16 cellular contexts compared by ENCODE assay signal in genomic region chr2:233265899-233266431, GRCh38. TPM values are rescaled to one million over a fixed set of nuclear protein-coding genes. Genes with fewer than 3 reads are reported as not detected.
DNase-seq lines count a peak whose midpoint lies in the region; ATAC-seq and TF ChIP-seq lines count a peak whose summit lies in the region.
"Had no signal": no experiment of that assay in that cellular context is flagged by ENCODE, and none has a peak within 500 bp of the region (broad histone marks: within the 10 kb centered on the region; RNA-seq: fewer than 3 reads in every experiment).

No MANE protein-coding gene starts in this region.

- H2AK5ac ChIP-seq in H9 (ENCODE audit: insufficient read length, low read length) = no peak overlapping the region

- no peak overlapping the region for H2BK20ac ChIP-seq in H9 (ENCODE audit: low read depth, low read length, poor library complexity, severe bottlenecking)

- no peak overlapping the region for H2BK12ac ChIP-seq in H9 (ENCODE audit: insufficient read length, low read depth, low read length)

- no peak overlapping the region for H3K23ac ChIP-seq in H9 (ENCODE audit: insufficient read length, low read depth, low read length)

- TF ChIP-seq CTCF in H9 (conservative IDR thresholded peaks at IDR 0.05) = no peak

- no peak overlapping the region for H4K5ac ChIP-seq in H9 (ENCODE audit: insufficient read length, low read depth, low read length)

- no peak overlapping the region for H4K8ac ChIP-seq in H9 (replicated peaks; ENCODE audit: insufficient read length, low read depth, low read length)

- no peaks in the 10 kb centered on the region for H3K27me3 ChIP-seq in H9 (ENCODE audit: insufficient read depth, low read length)
- H3K27me3 ChIP-seq: right lobe of liver, vagina had no signal

- no peaks in the 10 kb centered on the region; the same call in 1 of the 2 replicates for H3K79me2 ChIP-seq in H9 (ENCODE audit: insufficient read depth, low read length)

- H3K4ac ChIP-seq in H9 (ENCODE audit: low read depth, low read length) = no peak overlapping the region

- H3K56ac ChIP-seq in H9 (ENCODE audit: insufficient read length, low read depth, low read length) = no peak overlapping the region

- H3K36me3 Mint-ChIP-seq in H9 (ENCODE audit: insufficient read depth in 1 of 3, low read depth in 3 of 3) = peaks cover 46 to 96% (median 85%) of the 10 kb centered on the region in 3 experiments
- H3K36me3 Mint-ChIP-seq in activated naive CD8-positive, alpha-beta T cell = peaks cover 28% of the 10 kb centered on the region
- peaks cover 47% of the 10 kb centered on the region for H3K36me3 Mint-ChIP-seq in natural killer cell treated with Interleukin-12 subunit alpha and Interleukin-12 subunit beta and Interleukin-15 and Interleukin-18, amount 100 ng/mL, for 72 hours

- no peak overlapping the region for H3K4me2 ChIP-seq in H9 (ENCODE audit: insufficient read depth, insufficient read length, low read length)
- H3K4me2 ChIP-seq: PC-9 had no signal

- no peaks in the 10 kb centered on the region for H3K9me3 Mint-ChIP-seq in H9
- H3K9me3 Mint-ChIP-seq in activated naive CD8-positive, alpha-beta T cell (ENCODE audit: low read depth) = no peaks in the 10 kb centered on the region
- H3K9me3 Mint-ChIP-seq in natural killer cell treated with Interleukin-12 subunit alpha and Interleukin-12 subunit beta and Interleukin-15 and Interleukin-18, amount 100 ng/mL, for 72 hours = no peaks in the 10 kb centered on the region

- no peaks in the 10 kb centered on the region for H3K79me1 ChIP-seq in H9 (ENCODE audit: insufficient read depth, low read depth, low read length, poor library complexity, severe bottlenecking)

- no peak overlapping the region for H2BK15ac ChIP-seq in H9 (ENCODE audit: low read depth, low read length)

- no peak overlapping the region for H3K27ac ChIP-seq in H9 (ENCODE audit: insufficient read length, low read depth, low read length)
- H3K27ac ChIP-seq: PC-9, vagina had no signal

- H3K23me2 ChIP-seq in H9 (ENCODE audit: insufficient read length, low read depth, low read length, poor library complexity, severe bottlenecking) = no peaks in the 10 kb centered on the region

- H3K18ac ChIP-seq in H9 (ENCODE audit: insufficient read length, low read depth, low read length) = no peak overlapping the region

- in situ Hi-C loops in Caki2 (cut with HindIII; ENCODE audit: low pct_unique_long_range_greater_than_20kb, low sequenced_read_pairs) = no loop called here

- no peaks in the 10 kb centered on the region for H3K4me1 ChIP-seq in H9 (ENCODE audit: insufficient read depth, low read length)
- H3K4me1 ChIP-seq: vagina had no signal

- H3K4me1 Mint-ChIP-seq in H9 = no peaks in the 10 kb centered on the region; a peak in 1 of 4 replicates
- peaks cover 69% of the 10 kb centered on the region for H3K4me1 Mint-ChIP-seq in activated naive CD8-positive, alpha-beta T cell (ENCODE audit: low read depth)
- H3K4me1 Mint-ChIP-seq in natural killer cell treated with Interleukin-12 subunit alpha and Interleukin-12 subunit beta and Interleukin-15 and Interleukin-18, amount 100 ng/mL, for 72 hours (ENCODE audit: low read depth in 2 of 2) = peaks cover 58 to 62% of the 10 kb centered on the region in 2 donors

- no CpG with 5 or more reads among the region's 10 CpGs for WGBS in H9 (ENCODE audit: extremely low coverage, insufficient read length, low lambda C conversion rate)

- no peaks in the 10 kb centered on the region for H3K27me3 Mint-ChIP-seq in H9 (ENCODE audit: low read depth)
- no peaks in the 10 kb centered on the region for H3K27me3 Mint-ChIP-seq in activated naive CD8-positive, alpha-beta T cell
- no peaks in the 10 kb centered on the region for H3K27me3 Mint-ChIP-seq in natural killer cell treated with Interleukin-12 subunit alpha and Interleukin-12 subunit beta and Interleukin-15 and Interleukin-18, amount 100 ng/mL, for 72 hours

- DNase-seq in Caki2 (ENCODE audit: low read depth) (peak; percentile 91), H9 (no peak), NCI-H1092 treated with DMSO at 0.1 percent for 48 hours (lab: John Stamatoyannopoulos, UW) (no peak), epidermal melanocyte (ENCODE audit: insufficient read length, low spot score) (no peak), LoVo (ENCODE audit: low spot score) (no peak)
- no peak for DNase-seq in natural killer cell treated with Interleukin-12 subunit alpha and Interleukin-12 subunit beta and Interleukin-15 and Interleukin-18, amount 100 ng/mL, for 72 hours (ENCODE audit: low spot score)
- DNase-seq: activated CD4-positive, alpha-beta T cell treated with anti-CD3 and anti-CD28 coated beads for 48 hours; Karpas-422; NCI-H1436 treated with DMSO at 0.1 percent for 48 hours; NCI-H510A treated with DMSO at 0.1 percent for 48 hours; PC-9; right lobe of liver; stimulated activated CD4-positive, alpha-beta T cell treated with anti-CD3 and anti-CD28 coated beads, Interleukin-4, amount 100 ng/mL, for 24 hours had no signal

- no peak overlapping the region for H4K91ac ChIP-seq in H9 (ENCODE audit: insufficient read length, low read depth, low read length)

- no peak overlapping the region for H2AFZ ChIP-seq in H9 (ENCODE audit: low read length)
- H2AFZ ChIP-seq: PC-9 had no signal

- no peak for ATAC-seq in natural killer cell treated with Interleukin-12 subunit alpha and Interleukin-12 subunit beta and Interleukin-15 and Interleukin-18, amount 100 ng/mL, for 72 hours

- no peaks in the 10 kb centered on the region for H4K20me1 ChIP-seq in H9 (ENCODE audit: control insufficient read depth, insufficient read depth, insufficient read length)

- peak overlapping the region in 2 of 3 experiments; percentile 29 to 52; a peak in 3 of 7 replicates for H3K27ac Mint-ChIP-seq in H9
- peak overlapping the region; percentile 81 for H3K27ac Mint-ChIP-seq in activated naive CD8-positive, alpha-beta T cell
- peak overlapping the region; percentile 92 to 97 for H3K27ac Mint-ChIP-seq in natural killer cell treated with Interleukin-12 subunit alpha and Interleukin-12 subunit beta and Interleukin-15 and Interleukin-18, amount 100 ng/mL, for 72 hours

- H2BK120ac ChIP-seq in H9 (ENCODE audit: low read depth, low read length, poor library complexity, severe bottlenecking) = no peak overlapping the region

- H3K9me3 ChIP-seq in H9 (ENCODE audit: control insufficient read depth, low read depth, low read length) = no peaks in the 10 kb centered on the region
- H3K9me3 ChIP-seq: right lobe of liver, vagina had no signal

- H3K4me3 Mint-ChIP-seq in H9 = no peak overlapping the region
- H3K4me3 Mint-ChIP-seq in activated naive CD8-positive, alpha-beta T cell = no peak overlapping the region
- no peak overlapping the region for H3K4me3 Mint-ChIP-seq in natural killer cell treated with Interleukin-12 subunit alpha and Interleukin-12 subunit beta and Interleukin-15 and Interleukin-18, amount 100 ng/mL, for 72 hours

- no peak overlapping the region for H3T11ph ChIP-seq in H9 (ENCODE audit: low read length)

- H3K9ac ChIP-seq in H9 (ENCODE audit: extremely low read depth, insufficient read length, low read length) = no peak overlapping the region

- H2BK5ac ChIP-seq in H9 (ENCODE audit: insufficient read length, low read length) = no peak overlapping the region

- no peak overlapping the region for H3K14ac ChIP-seq in H9 (ENCODE audit: insufficient read depth, low read length)

RNA-seq across cellular contexts. Expression of gene ATG16L1, which starts 14.5 kb away (rescaled TPM):
- 33.0 and 41.6 TPM in 2 replicates for total RNA-seq in Caki2 (2014; rRNA removed; shearing (Covaris generic); ENCODE audit: low replicate concordance)
- total RNA-seq in H9 (2021) = 39.3 and 42.0 TPM in 2 replicates
- total RNA-seq in natural killer cell treated with Interleukin-12 subunit alpha and Interleukin-12 subunit beta and Interleukin-15 and Interleukin-18, amount 100 ng/mL, for 72 hours = 10 to 100 TPM; 39.5 to 78.6 TPM

RNA-seq across cellular contexts. Expression of gene SAG, which starts 41.7 kb away (rescaled TPM):
- total RNA-seq in Caki2 (2014; rRNA removed; shearing (Covaris generic); ENCODE audit: low replicate concordance) = not detected in 2 replicates
- not detected in 2 replicates for total RNA-seq in H9 (2021)
- total RNA-seq in natural killer cell treated with Interleukin-12 subunit alpha and Interleukin-12 subunit beta and Interleukin-15 and Interleukin-18, amount 100 ng/mL, for 72 hours = under 1 TPM in 1 of 2 donors, not detected in 1; 0.05 TPM
- total RNA-seq: cerebellum, PC-9, right lobe of liver, vagina had no signal

Comparison
In these comparisons a context has a peak if more than half of its experiments do, and no peak if none do; other contexts are left out.
1. H3K27ac Mint-ChIP-seq: peak in every context shown above with its lines; median percentile 94 in natural killer cell treated with Interleukin-12 subunit alpha and Interleukin-12 subunit beta and Interleukin-15 and Interleukin-18, amount 100 ng/mL, for 72 hours; 81 in activated naive CD8-positive, alpha-beta T cell; 40 in H9.